15 cellular contexts compared by ENCODE assay signal in genomic region chr7:42071372-42072261, GRCh38.
DNase-seq lines count a peak whose midpoint lies in the region; TF ChIP-seq lines count a peak whose summit lies in the region.
"Had no signal": no experiment of that assay in that cellular context is flagged by ENCODE, and none has a peak within 500 bp of the region (broad histone marks: within the 10 kb centered on the region; RNA-seq: fewer than 3 reads in every experiment).

No MANE protein-coding gene starts in this region.

- H3K4me3 ChIP-seq in HEK293 (ENCODE audit: low read depth, low read length): no peak overlapping the region
- no peak overlapping the region for H3K4me3 ChIP-seq in fibroblast of villous mesenchyme (ENCODE audit: low read depth, low read length)
- H3K4me3 ChIP-seq in skeletal muscle cell (ENCODE audit: low read depth, low read length): no peak overlapping the region

- TF ChIP-seq CTCF in HEK293 (tag by site-specific recombination; IDR thresholded peaks at IDR 0.05) (no peak), VCaP (conservative IDR thresholded peaks at IDR 0.05) (peak; percentile 45), fibroblast of villous mesenchyme (IDR thresholded peaks at IDR 0.05; ENCODE audit: insufficient read depth, low read depth, low read length) (peak; percentile 46)

- no peaks in the 10 kb centered on the region for H3K9me3 Mint-ChIP-seq in T-helper 2 cell treated with Interferon-gamma antibody and Interleukin-4, amounts not matched to agents 5 μg/mL and 100 μg/mL, for 36 hours
- H3K9me3 Mint-ChIP-seq: activated CD8-positive, alpha-beta T cell treated with anti-CD3 and anti-CD28 coated beads for 36 hours; stimulated activated effector memory CD8-positive, alpha-beta T cell treated with anti-CD3 and anti-CD28 coated beads, Interleukin-12 subunit alpha, Interleukin-12 subunit beta, amount 100 ng/mL, for 72 hours had no signal

- POLR2A ChIA-PET in HEK293 (lab: Yijun Ruan, JAX): no interaction called here

- H3K4me1 ChIP-seq in HEK293 (ENCODE audit: control insufficient read depth, insufficient read depth, low read length): peaks cover 17% of the 10 kb centered on the region

- no peaks in the 10 kb centered on the region for H3K27me3 Mint-ChIP-seq in T-helper 2 cell treated with Interferon-gamma antibody and Interleukin-4, amounts not matched to agents 5 μg/mL and 100 μg/mL, for 36 hours (ENCODE audit: low read depth)

- no peak overlapping the region for H3K27ac Mint-ChIP-seq in T-helper 2 cell treated with Interferon-gamma antibody and Interleukin-4, amounts not matched to agents 5 μg/mL and 100 μg/mL, for 36 hours
- H3K27ac Mint-ChIP-seq: activated CD8-positive, alpha-beta T cell treated with anti-CD3 and anti-CD28 coated beads for 36 hours; stimulated activated effector memory CD8-positive, alpha-beta T cell treated with anti-CD3 and anti-CD28 coated beads, Interleukin-12 subunit alpha, Interleukin-12 subunit beta, amount 100 ng/mL, for 72 hours had no signal

- CTCF ChIA-PET in HEK293 (lab: Yijun Ruan, JAX): interaction anchor here (0.6 to 1.3 kb wide), 6 partner anchors 12 to 619 kb away, joined by 3 to 5 read pairs (median 3); no protein-coding TSS in a partner anchor

- H3K27ac ChIP-seq in HEK293 (ENCODE audit: extremely low read depth, low read depth, low read length): no peak overlapping the region
- H3K27ac ChIP-seq in VCaP: no peak overlapping the region

- H3K4me3 Mint-ChIP-seq in T-helper 2 cell treated with Interferon-gamma antibody and Interleukin-4, amounts not matched to agents 5 μg/mL and 100 μg/mL, for 36 hours: no peak overlapping the region
- H3K4me3 Mint-ChIP-seq: activated CD8-positive, alpha-beta T cell treated with anti-CD3 and anti-CD28 coated beads for 36 hours; stimulated activated effector memory CD8-positive, alpha-beta T cell treated with anti-CD3 and anti-CD28 coated beads, Interleukin-12 subunit alpha, Interleukin-12 subunit beta, amount 100 ng/mL, for 72 hours had no signal

- H3K36me3 Mint-ChIP-seq in T-helper 2 cell treated with Interferon-gamma antibody and Interleukin-4, amounts not matched to agents 5 μg/mL and 100 μg/mL, for 36 hours (ENCODE audit: low read depth): no peaks in the 10 kb centered on the region
- H3K36me3 Mint-ChIP-seq: stimulated activated effector memory CD8-positive, alpha-beta T cell treated with anti-CD3 and anti-CD28 coated beads, Interleukin-12 subunit alpha, Interleukin-12 subunit beta, amount 100 ng/mL, for 72 hours had no signal

- DNase-seq in fibroblast of villous mesenchyme (ENCODE audit: low read depth) (peak; percentile 86), skeletal muscle cell (ENCODE audit: low read depth) (peak; percentile 76), activated T-cell treated with anti-CD3 and anti-CD28 coated beads for 4 hours (no peak), NOMO-1 treated with DMSO at 0.1 percent for 48 hours (lab: John Stamatoyannopoulos, UW; ENCODE audit: unreplicated experiment) (no peak)
- no peak for DNase-seq in T-helper 2 cell treated with Interferon-gamma antibody and Interleukin-4, amounts not matched to agents 5 μg/mL and 100 μg/mL, for 36 hours (ENCODE audit: low spot score)
- DNase-seq: activated CD8-positive, alpha-beta T cell treated with anti-CD3 and anti-CD28 coated beads for 36 hours; amygdala; DMS79; KBM-7; midbrain; NCI-H345; SIG-M5 had no signal

- no peaks in the 10 kb centered on the region for H3K4me1 Mint-ChIP-seq in T-helper 2 cell treated with Interferon-gamma antibody and Interleukin-4, amounts not matched to agents 5 μg/mL and 100 μg/mL, for 36 hours (ENCODE audit: low read depth)
- H3K4me1 Mint-ChIP-seq: stimulated activated effector memory CD8-positive, alpha-beta T cell treated with anti-CD3 and anti-CD28 coated beads, Interleukin-12 subunit alpha, Interleukin-12 subunit beta, amount 100 ng/mL, for 72 hours had no signal

- peaks cover 0 to 7% of the 10 kb centered on the region in 2 experiments; a peak in 1 of 3 replicates for H3K36me3 ChIP-seq in HEK293 (ENCODE audit: control insufficient read depth in 2 of 2, insufficient read depth in 1 of 2, low read length in 2 of 2)

- H3K9me3 ChIP-seq in HEK293 (ENCODE audit: control insufficient read depth, insufficient read depth, low read depth, low read length): no peaks in the 10 kb centered on the region

TF ChIP-seq in HEK293, 187 proteins besides CTCF, POLR2A, EP300 and RAD21:
- TF ChIP-seq ZNF341 (tag by site-specific recombination; IDR thresholded peaks at IDR 0.05; ENCODE audit: low read depth): peak; percentile 67
- TF ChIP-seq, protein P1, sequence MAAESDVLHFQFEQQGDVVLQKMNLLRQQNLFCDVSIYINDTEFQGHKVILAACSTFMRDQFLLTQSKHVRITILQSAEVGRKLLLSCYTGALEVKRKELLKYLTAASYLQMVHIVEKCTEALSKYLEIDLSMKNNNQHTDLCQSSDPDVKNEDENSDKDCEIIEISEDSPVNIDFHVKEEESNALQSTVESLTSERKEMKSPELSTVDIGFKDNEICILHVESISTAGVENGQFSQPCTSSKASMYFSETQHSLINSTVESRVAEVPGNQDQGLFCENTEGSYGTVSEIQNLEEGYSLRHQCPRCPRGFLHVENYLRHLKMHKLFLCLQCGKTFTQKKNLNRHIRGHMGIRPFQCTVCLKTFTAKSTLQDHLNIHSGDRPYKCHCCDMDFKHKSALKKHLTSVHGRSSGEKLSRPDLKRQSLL (tag by site-specific recombination; IDR thresholded peaks at IDR 0.05): no peak

Comparison
In these comparisons a context has a peak if more than half of its experiments do, and no peak if none do; other contexts are left out.
1. DNase-seq: peak in fibroblast of villous mesenchyme (single experiment) and skeletal muscle cell (single experiment); none in activated T-cell treated with anti-CD3 and anti-CD28 coated beads for 4 hours (single experiment), NOMO-1 treated with DMSO at 0.1 percent for 48 hours (single experiment) and T-helper 2 cell treated with Interferon-gamma antibody and Interleukin-4, amounts not matched to agents 5 μg/mL and 100 μg/mL, for 36 hours (single experiment).